ENCODE assay signal across 12 cellular contexts in genomic region chr3:44021646-44022594, GRCh38.
DNase-seq lines count a peak whose midpoint lies in the region; ATAC-seq, FAIRE-seq and TF ChIP-seq lines count a peak whose summit lies in the region.
"Had no signal": no experiment of that assay in that cellular context is flagged by ENCODE, and none has a peak within 500 bp of the region (broad histone marks: within the 10 kb centered on the region; RNA-seq: fewer than 3 reads in every experiment).

No MANE protein-coding gene starts in this region.

- H3K4me1 ChIP-seq in keratinocyte (ENCODE audit: control insufficient read depth, extremely low read depth, insufficient read depth, low read length) (peaks cover 15% of the 10 kb centered on the region), colonic mucosa (no peaks in the 10 kb centered on the region)

- no peak overlapping the region for H2AFZ ChIP-seq in keratinocyte (ENCODE audit: control insufficient read depth, low read length)

- TF ChIP-seq CTCF in activated CD8-positive, alpha-beta T cell treated with anti-CD3 and anti-CD28 coated beads for 36 hours (IDR thresholded peaks at IDR 0.05) = no peak
- TF ChIP-seq CTCF in keratinocyte (optimal IDR thresholded peaks at IDR 0.05 in 1 of 3, IDR thresholded peaks at IDR 0.05 in 1 of 3, conservative IDR thresholded peaks at IDR 0.05 in 1 of 3; ENCODE audit: extremely low read depth in 1 of 3, insufficient read depth in 2 of 3, low read length in 3 of 3) (no peak), colonic mucosa (IDR thresholded peaks at IDR 0.05) (no peak)

- H3K4me1 Mint-ChIP-seq in activated CD8-positive, alpha-beta T cell treated with anti-CD3 and anti-CD28 coated beads, Interleukin-2, amount 10 ng/mL, durations not matched to agents 7 days and 5 days (ENCODE audit: low read depth) = peaks cover 17% of the 10 kb centered on the region
- H3K4me1 Mint-ChIP-seq in activated CD8-positive, alpha-beta T cell treated with anti-CD3 and anti-CD28 coated beads for 36 hours (ENCODE audit: low read depth) = peaks cover 4% of the 10 kb centered on the region
- H3K4me1 Mint-ChIP-seq in stimulated activated naive B cell treated with anti-CD40 and anti-IgM and Interleukin-4, amounts not matched to agents 10 μg/mL and 1 μg/mL and 100 μg/mL, for 72 hours = peaks cover 3 to 18% of the 10 kb centered on the region in 2 donors

- H3K36me3 Mint-ChIP-seq in activated CD8-positive, alpha-beta T cell treated with anti-CD3 and anti-CD28 coated beads, Interleukin-2, amount 10 ng/mL, durations not matched to agents 7 days and 5 days (ENCODE audit: low read depth) = no peaks in the 10 kb centered on the region
- H3K36me3 Mint-ChIP-seq in activated CD8-positive, alpha-beta T cell treated with anti-CD3 and anti-CD28 coated beads for 36 hours (ENCODE audit: low read depth) = no peaks in the 10 kb centered on the region
- H3K36me3 Mint-ChIP-seq in stimulated activated naive B cell treated with anti-CD40 and anti-IgM and Interleukin-4, amounts not matched to agents 10 μg/mL and 1 μg/mL and 100 μg/mL, for 72 hours = no peaks in the 10 kb centered on the region

- H3K4me3 ChIP-seq in keratinocyte (ENCODE audit: control insufficient read depth in 2 of 3, extremely low read depth in 1 of 3, insufficient read depth in 2 of 3, low read depth in 1 of 3, low read length in 3 of 3) (peak overlapping the region in 1 of 3 experiments; percentile 35), colonic mucosa (no peak overlapping the region)
- H3K4me3 ChIP-seq: body of pancreas, lung had no signal

- peaks cover 14% of the 10 kb centered on the region for H3K27me3 ChIP-seq in keratinocyte (ENCODE audit: control insufficient read depth, extremely low read depth, insufficient read depth, low read length)
- H3K27me3 ChIP-seq in colonic mucosa = peaks cover 18% of the 10 kb centered on the region

- no peak for DNase-seq in activated CD8-positive, alpha-beta T cell treated with anti-CD3 and anti-CD28 coated beads, Interleukin-2, amount 10 ng/mL, durations not matched to agents 7 days and 5 days
- no peak for DNase-seq in activated CD8-positive, alpha-beta T cell treated with anti-CD3 and anti-CD28 coated beads for 36 hours
- DNase-seq in astrocyte of the hippocampus (ENCODE audit: low read depth, low spot score) (peak; percentile 55), keratinocyte (ENCODE audit: low read depth, low spot score) (no peak), AML-193 (lab: John Stamatoyannopoulos, UW) (no peak), T-helper 2 cell (no peak), colonic mucosa (no peak)
- DNase-seq in stimulated activated naive B cell treated with anti-CD40 and anti-IgM and Interleukin-4, amounts not matched to agents 10 μg/mL and 1 μg/mL and 100 μg/mL, for 72 hours = no peak
- DNase-seq: 8988T; body of pancreas; stimulated activated CD4-positive, alpha-beta T cell treated with anti-CD3 and anti-CD28 coated beads, Interleukin-2, amount 100 ng/mL, for 48 hours had no signal

- CTCF ChIA-PET in activated CD8-positive, alpha-beta T cell treated with anti-CD3 and anti-CD28 coated beads, Interleukin-2, amount 10 ng/mL, durations not matched to agents 7 days and 5 days (lab: Charles Lee) = no interaction called here
- CTCF ChIA-PET in activated CD8-positive, alpha-beta T cell treated with anti-CD3 and anti-CD28 coated beads for 36 hours (lab: Charles Lee) = no interaction called here

- H3K9me3 ChIP-seq in keratinocyte (ENCODE audit: control insufficient read depth, low read depth, low read length) = no peaks in the 10 kb centered on the region
- no peaks in the 10 kb centered on the region for H3K9me3 ChIP-seq in colonic mucosa
- H3K9me3 ChIP-seq: body of pancreas had no signal

- H4K20me1 ChIP-seq in keratinocyte (ENCODE audit: control insufficient read depth, extremely low read depth, insufficient read depth, low read length) = no peaks in the 10 kb centered on the region

- H3K79me2 ChIP-seq in keratinocyte (ENCODE audit: control insufficient read depth, insufficient read depth, low read length) = no peaks in the 10 kb centered on the region

- POLR2A ChIA-PET in activated CD8-positive, alpha-beta T cell treated with anti-CD3 and anti-CD28 coated beads, Interleukin-2, amount 10 ng/mL, durations not matched to agents 7 days and 5 days (lab: Charles Lee) = no interaction called here
- POLR2A ChIA-PET in activated CD8-positive, alpha-beta T cell treated with anti-CD3 and anti-CD28 coated beads for 36 hours (lab: Charles Lee) = no interaction called here

- H3K9me3 Mint-ChIP-seq in activated CD8-positive, alpha-beta T cell treated with anti-CD3 and anti-CD28 coated beads, Interleukin-2, amount 10 ng/mL, durations not matched to agents 7 days and 5 days (ENCODE audit: insufficient read depth) = no peaks in the 10 kb centered on the region
- no peaks in the 10 kb centered on the region for H3K9me3 Mint-ChIP-seq in activated CD8-positive, alpha-beta T cell treated with anti-CD3 and anti-CD28 coated beads for 36 hours
- no peaks in the 10 kb centered on the region for H3K9me3 Mint-ChIP-seq in stimulated activated naive B cell treated with anti-CD40 and anti-IgM and Interleukin-4, amounts not matched to agents 10 μg/mL and 1 μg/mL and 100 μg/mL, for 72 hours

- H3K27ac Mint-ChIP-seq in activated CD8-positive, alpha-beta T cell treated with anti-CD3 and anti-CD28 coated beads, Interleukin-2, amount 10 ng/mL, durations not matched to agents 7 days and 5 days = no peak overlapping the region
- H3K27ac Mint-ChIP-seq in activated CD8-positive, alpha-beta T cell treated with anti-CD3 and anti-CD28 coated beads for 36 hours = no peak overlapping the region
- no peak overlapping the region for H3K27ac Mint-ChIP-seq in stimulated activated naive B cell treated with anti-CD40 and anti-IgM and Interleukin-4, amounts not matched to agents 10 μg/mL and 1 μg/mL and 100 μg/mL, for 72 hours

- peak overlapping the region; percentile 61 for H3K4me2 ChIP-seq in keratinocyte (ENCODE audit: control insufficient read depth, extremely low read depth, insufficient read depth, low read depth, low read length)

- H3K9ac ChIP-seq in keratinocyte (ENCODE audit: control insufficient read depth, extremely low read depth, insufficient read depth, low read length) (no peak overlapping the region), colonic mucosa (ENCODE audit: low read depth in 2 of 2, low read length in 2 of 2) (no peak overlapping the region)

- intact Hi-C loops in activated CD8-positive, alpha-beta T cell treated with anti-CD3 and anti-CD28 coated beads for 36 hours (cut with micrococcal nuclease) = no loop called here
- intact Hi-C loops in colonic mucosa (cut with DNase I) = no loop called here

- no peaks in the 10 kb centered on the region for H3K9me1 ChIP-seq in keratinocyte (ENCODE audit: control insufficient read depth, extremely low read depth, insufficient read depth, low read length)

- FAIRE-seq in keratinocyte (lab: Jason Lieb, UNC) = no peak

- peaks cover 76% of the 10 kb centered on the region for H3K27me3 Mint-ChIP-seq in activated CD8-positive, alpha-beta T cell treated with anti-CD3 and anti-CD28 coated beads, Interleukin-2, amount 10 ng/mL, durations not matched to agents 7 days and 5 days (ENCODE audit: low read depth)
- peaks cover 30% of the 10 kb centered on the region for H3K27me3 Mint-ChIP-seq in activated CD8-positive, alpha-beta T cell treated with anti-CD3 and anti-CD28 coated beads for 36 hours
- peaks cover 40 to 54% of the 10 kb centered on the region in 2 donors for H3K27me3 Mint-ChIP-seq in stimulated activated naive B cell treated with anti-CD40 and anti-IgM and Interleukin-4, amounts not matched to agents 10 μg/mL and 1 μg/mL and 100 μg/mL, for 72 hours

- H3K27ac ChIP-seq in keratinocyte (ENCODE audit: control insufficient read depth, insufficient read depth, low read length) = no peak overlapping the region
- no peak overlapping the region for H3K27ac ChIP-seq in colonic mucosa
- H3K27ac ChIP-seq: body of pancreas had no signal

- H3K36me3 ChIP-seq in keratinocyte (ENCODE audit: control insufficient read depth in 2 of 2, extremely low read depth in 1 of 2, insufficient read depth in 2 of 2, low read length in 2 of 2) (no peaks in the 10 kb centered on the region), colonic mucosa (no peaks in the 10 kb centered on the region)

- no peak for ATAC-seq in activated CD8-positive, alpha-beta T cell treated with anti-CD3 and anti-CD28 coated beads, Interleukin-2, amount 10 ng/mL, durations not matched to agents 7 days and 5 days
- no peak for ATAC-seq in activated CD8-positive, alpha-beta T cell treated with anti-CD3 and anti-CD28 coated beads for 36 hours
- no peak for ATAC-seq in stimulated activated naive B cell treated with anti-CD40 and anti-IgM and Interleukin-4, amounts not matched to agents 10 μg/mL and 1 μg/mL and 100 μg/mL, for 72 hours (replicated peaks)
- ATAC-seq: body of pancreas had no signal

- dilution Hi-C loops in keratinocyte (cut with MboI; ENCODE audit: extremely low pct_ligation_motif_present, low sequenced_read_pairs) = no loop called here

- H3K4me3 Mint-ChIP-seq in activated CD8-positive, alpha-beta T cell treated with anti-CD3 and anti-CD28 coated beads, Interleukin-2, amount 10 ng/mL, durations not matched to agents 7 days and 5 days = peak overlapping the region; percentile 43
- H3K4me3 Mint-ChIP-seq in activated CD8-positive, alpha-beta T cell treated with anti-CD3 and anti-CD28 coated beads for 36 hours = no peak overlapping the region
- H3K4me3 Mint-ChIP-seq in stimulated activated naive B cell treated with anti-CD40 and anti-IgM and Interleukin-4, amounts not matched to agents 10 μg/mL and 1 μg/mL and 100 μg/mL, for 72 hours = peak overlapping the region; percentile 72 to 78
